8 cellular contexts compared by ENCODE assay signal in genomic region chr22:17084554-17085276, GRCh38. TPM values are rescaled to one million over a fixed set of nuclear protein-coding genes. Genes with fewer than 3 reads are reported as not detected.
DNase-seq lines count a peak whose midpoint lies in the region; ATAC-seq lines count a peak whose summit lies in the region.

A gene with protein sequence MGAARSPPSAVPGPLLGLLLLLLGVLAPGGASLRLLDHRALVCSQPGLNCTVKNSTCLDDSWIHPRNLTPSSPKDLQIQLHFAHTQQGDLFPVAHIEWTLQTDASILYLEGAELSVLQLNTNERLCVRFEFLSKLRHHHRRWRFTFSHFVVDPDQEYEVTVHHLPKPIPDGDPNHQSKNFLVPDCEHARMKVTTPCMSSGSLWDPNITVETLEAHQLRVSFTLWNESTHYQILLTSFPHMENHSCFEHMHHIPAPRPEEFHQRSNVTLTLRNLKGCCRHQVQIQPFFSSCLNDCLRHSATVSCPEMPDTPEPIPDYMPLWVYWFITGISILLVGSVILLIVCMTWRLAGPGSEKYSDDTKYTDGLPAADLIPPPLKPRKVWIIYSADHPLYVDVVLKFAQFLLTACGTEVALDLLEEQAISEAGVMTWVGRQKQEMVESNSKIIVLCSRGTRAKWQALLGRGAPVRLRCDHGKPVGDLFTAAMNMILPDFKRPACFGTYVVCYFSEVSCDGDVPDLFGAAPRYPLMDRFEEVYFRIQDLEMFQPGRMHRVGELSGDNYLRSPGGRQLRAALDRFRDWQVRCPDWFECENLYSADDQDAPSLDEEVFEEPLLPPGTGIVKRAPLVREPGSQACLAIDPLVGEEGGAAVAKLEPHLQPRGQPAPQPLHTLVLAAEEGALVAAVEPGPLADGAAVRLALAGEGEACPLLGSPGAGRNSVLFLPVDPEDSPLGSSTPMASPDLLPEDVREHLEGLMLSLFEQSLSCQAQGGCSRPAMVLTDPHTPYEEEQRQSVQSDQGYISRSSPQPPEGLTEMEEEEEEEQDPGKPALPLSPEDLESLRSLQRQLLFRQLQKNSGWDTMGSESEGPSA (plus strand): TSS chr22:17085000. CDS start chr22:17085092, 92 bp downstream.

- DNase-seq in COLO668 (lab: John Stamatoyannopoulos, UW; ENCODE audit: unreplicated experiment) (peak; percentile 87), HT1080 (ENCODE audit: low read depth) (peak; percentile 88), NOMO-1 treated with dmso at 0.1 percent for 144 hours (lab: John Stamatoyannopoulos, UW; ENCODE audit: unreplicated experiment) (peak; percentile 90), epidermal melanocyte (ENCODE audit: insufficient read length, low spot score) (peak; percentile 63), midbrain (lab: John Stamatoyannopoulos, UW) (peak; percentile 81)
- DNase-seq in activated CD8-positive, alpha-beta memory T cell treated with anti-CD3 and anti-CD28 coated beads, Interleukin-2, amount 50 U/mL, for 48 hours = peak; percentile 94
- DNase-seq in stimulated activated CD8-positive, alpha-beta memory T cell treated with anti-CD3 and anti-CD28 coated beads, Interleukin-15, amount 100 ng/mL, for 48 hours (ENCODE audit: low read depth in 2 of 2) = peak; percentile 85 to 87

- ATAC-seq in GM19468 (IDR thresholded peaks at IDR 0.05; ENCODE audit: extremely low read depth, unreplicated experiment) = peak; percentile 83

RNA-seq across cellular contexts. Expression of the gene that starts here (rescaled TPM):
- total RNA-seq in HT1080 (2014; rRNA removed; shearing (Covaris generic)) = 4.0 and 4.5 TPM in 2 replicates
- polyA plus RNA-seq in HT1080 (2015; cell fraction: cytosol; rRNA removed) = 4.7 TPM in 2 replicates
- 11.5 and 15.3 TPM in 2 replicates for polyA plus RNA-seq in HT1080 (2015; cell fraction: nucleus; rRNA removed)

Comparison
In these comparisons a context has a peak if more than half of its experiments do, and no peak if none do; other contexts are left out.
1. Peak in every context shown above with its lines: DNase-seq and ATAC-seq.